Comparison of ENCODE assay signal across 1 cellular context in genomic region chr17:31266042-31266441, GRCh38.
A peak's percentile ranks its signal among the peaks of the same experiment; 100 is the strongest.
TF ChIP-seq lines count a peak whose summit lies in the region.

No MANE protein-coding gene starts in this region.

TF ChIP-seq in K562, 482 proteins besides CTCF, POLR2A, EP300 and RAD21:
- TF ChIP-seq RBM22 (IDR thresholded peaks at IDR 0.05; ENCODE audit: low read depth, low read length, poor library complexity, severe bottlenecking) (no peak), TOE1 (IDR thresholded peaks at IDR 0.05; ENCODE audit: borderline replicate concordance) (no peak), TOE1 (CRISPR knock-in tag; IDR thresholded peaks at IDR 0.05; ENCODE audit: borderline replicate concordance, low read depth) (no peak), SP2 (IDR thresholded peaks at IDR 0.05; ENCODE audit: extremely low read depth, low read depth, low read length, poor library complexity, severe bottlenecking) (no peak), ATF2 (CRISPR knock-in tag; IDR thresholded peaks at IDR 0.05) (no peak), HMBOX1 (IDR thresholded peaks at IDR 0.05) (peak; percentile 49; the same call in 1 of the 2 replicates)
